In the genomic region with DNA sequence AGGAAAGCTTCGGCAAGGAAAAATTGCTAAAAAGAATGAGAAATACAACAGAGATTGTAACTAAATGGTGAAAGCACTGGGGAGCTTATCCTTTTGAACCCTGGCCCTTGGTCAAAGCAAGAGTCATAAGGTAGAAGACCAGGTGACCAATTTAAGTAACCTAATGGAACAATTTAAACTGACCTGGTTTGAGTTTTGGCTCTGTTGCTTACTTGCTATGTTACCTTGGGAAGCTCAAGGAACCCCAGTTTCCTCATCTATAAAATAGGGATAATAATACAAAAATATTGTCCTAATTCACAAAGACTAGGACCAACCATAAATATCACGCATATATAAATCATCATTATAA, we compare ENCODE assay signal across 25 cellular contexts. TPM values are rescaled to one million over a fixed set of nuclear protein-coding genes. Genes with fewer than 3 reads are reported as not detected.
"Had no signal": no experiment of that assay in that cellular context is flagged by ENCODE, and none has a peak within 500 bp of the region (broad histone marks: within the 10 kb centered on the region; RNA-seq: fewer than 3 reads in every experiment).

No MANE protein-coding gene starts in this region.

- H3K9me3 ChIP-seq: MG63 had no signal

- H3K36me3 ChIP-seq: MG63 had no signal

- H3K27me3 ChIP-seq: MG63 had no signal

- H3K9me3 Mint-ChIP-seq: activated naive CD4-positive, alpha-beta T cell treated with anti-CD3 and anti-CD28 coated beads, Interleukin-2, amount 50 U/mL, for 24 hours; T-helper 1 cell treated with Interleukin-12 subunit alpha and Interleukin-12 subunit beta and Interleukin-4 antibody, amounts not matched to agents 30 μg/mL and 1 μg/mL, for 36 hours; WTC11 had no signal

- H3K27ac Mint-ChIP-seq: activated CD8-positive, alpha-beta T cell treated with anti-CD3 and anti-CD28 coated beads, Interleukin-2, amount 10 ng/mL, durations not matched to agents 7 days and 5 days; activated naive CD4-positive, alpha-beta T cell treated with anti-CD3 and anti-CD28 coated beads, Interleukin-2, amount 50 U/mL, for 24 hours; T-helper 1 cell treated with Interleukin-12 subunit alpha and Interleukin-12 subunit beta and Interleukin-4 antibody, amounts not matched to agents 30 μg/mL and 1 μg/mL, for 36 hours; WTC11 had no signal

- H3K27me3 Mint-ChIP-seq: activated naive CD4-positive, alpha-beta T cell treated with anti-CD3 and anti-CD28 coated beads, Interleukin-2, amount 50 U/mL, for 24 hours had no signal

- FAIRE-seq: bronchial epithelial cell, RCC 7860 had no signal

- DNase-seq: activated CD4-positive, alpha-beta T cell treated with anti-CD3 and anti-CD28 coated beads, Interleukin-2, amount 50 U/mL, for 4 hours; activated CD4-positive, CD25-positive, alpha-beta regulatory T cell treated with anti-CD3 and anti-CD28 coated beads, Interleukin-2, amount 50 U/mL, for 72 hours; activated CD8-positive, alpha-beta memory T cell treated with anti-CD3 and anti-CD28 coated beads, Interleukin-2, amount 50 U/mL, for 48 hours; activated CD8-positive, alpha-beta T cell treated with anti-CD3 and anti-CD28 coated beads, Interleukin-2, amount 10 ng/mL, durations not matched to agents 7 days and 5 days; activated T-cell treated with anti-CD3 and anti-CD28 coated beads, Interleukin-2, amount 50 U/mL, for 1 hour; aorta; central memory CD4-positive, alpha-beta T cell; MG63; MV-4-11; NCI-H1092 treated with DMSO at 0.1 percent for 48 hours; NCI-H1417 treated with DMSO at 0.1 percent for 48 hours; NCI-H1694 treated with DMSO at 0.1 percent for 48 hours; NCI-H2029 treated with DMSO at 0.1 percent for 48 hours; NCI-H345; NCI-H510A; NCI-H69; NK-92 treated with Interleukin-12 subunit alpha and Interleukin-12 subunit beta, amount 100 ng/mL, for 24 hours; PC-3; SHP77 treated with DMSO at 0.1 percent for 48 hours had no signal

- H3K4me3 Mint-ChIP-seq: activated CD8-positive, alpha-beta T cell treated with anti-CD3 and anti-CD28 coated beads, Interleukin-2, amount 10 ng/mL, durations not matched to agents 7 days and 5 days; activated naive CD4-positive, alpha-beta T cell treated with anti-CD3 and anti-CD28 coated beads, Interleukin-2, amount 50 U/mL, for 24 hours; T-helper 1 cell treated with Interleukin-12 subunit alpha and Interleukin-12 subunit beta and Interleukin-4 antibody, amounts not matched to agents 30 μg/mL and 1 μg/mL, for 36 hours; WTC11 had no signal

- ATAC-seq: activated CD8-positive, alpha-beta T cell treated with anti-CD3 and anti-CD28 coated beads, Interleukin-2, amount 10 ng/mL, durations not matched to agents 7 days and 5 days; WTC11 had no signal

- H3K36me3 Mint-ChIP-seq: WTC11 had no signal

- H3K4me3 ChIP-seq: MG63 had no signal

RNA-seq across cellular contexts. Expression of a gene that starts 51.3 kb away (rescaled TPM):
- total RNA-seq: activated CD8-positive, alpha-beta T cell treated with anti-CD3 and anti-CD28 coated beads, Interleukin-2, amount 10 ng/mL, durations not matched to agents 7 days and 5 days; aorta; bronchial epithelial cell; SK-MEL-5 had no signal
